ENCODE assay signal across 13 cellular contexts in the genomic region with DNA sequence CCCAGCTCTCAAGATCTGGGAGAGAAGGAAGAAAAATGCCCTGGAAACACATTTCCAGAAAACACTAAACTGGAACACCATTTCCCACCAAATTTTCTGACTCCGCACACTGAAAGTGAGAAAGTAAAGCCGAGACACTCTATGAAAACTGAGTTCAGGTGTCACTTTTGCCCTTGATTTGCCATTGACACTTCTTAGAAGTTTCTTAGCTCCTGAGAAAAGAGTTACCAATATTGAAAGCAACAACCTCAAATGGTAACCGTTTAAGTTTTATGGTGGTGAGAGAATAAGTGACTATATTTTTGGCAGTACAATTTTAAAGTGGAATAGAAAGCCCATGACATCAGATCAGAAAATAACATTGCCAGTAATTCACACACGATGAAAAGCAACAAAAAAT. TPM values are rescaled to one million over a fixed set of nuclear protein-coding genes. Genes with fewer than 3 reads are reported as not detected.
DNase-seq lines count a peak whose midpoint lies in the region; ATAC-seq and TF ChIP-seq lines count a peak whose summit lies in the region.
"Had no signal": no experiment of that assay in that cellular context is flagged by ENCODE, and none has a peak within 500 bp of the region (broad histone marks: within the 10 kb centered on the region; RNA-seq: fewer than 3 reads in every experiment).

No MANE protein-coding gene starts in this region.

- ATAC-seq in GM18870 (IDR thresholded peaks at IDR 0.05; ENCODE audit: unreplicated experiment) = peak; percentile 57
- peak; percentile 45 for ATAC-seq in GM21723 (IDR thresholded peaks at IDR 0.05; ENCODE audit: unreplicated experiment)
- peak; percentile 53 for ATAC-seq in HG03442 (IDR thresholded peaks at IDR 0.05; ENCODE audit: unreplicated experiment)
- ATAC-seq: K562 had no signal

- POLR2A ChIA-PET in HEK293T (lab: Yijun Ruan, JAX) = no interaction called here

- H3K36me3 ChIP-seq in H7 (replicated peaks; ENCODE audit: control insufficient read depth, insufficient read depth, low read length) = no peaks in the 10 kb centered on the region
- H3K36me3 ChIP-seq: prostate gland had no signal

- no peaks in the 10 kb centered on the region for H3K27me3 ChIP-seq in H7 (ENCODE audit: control insufficient read depth, insufficient read depth, low read length)

- CTCF ChIA-PET in HEK293T (lab: Yijun Ruan, JAX) = no interaction called here

- H3K4me3 ChIP-seq in H7 (ENCODE audit: insufficient read depth, low read depth, low read length) = no peak overlapping the region
- H3K4me3 ChIP-seq: K562, prostate gland had no signal

- no peak for TF ChIP-seq CTCF in GM10266 (IDR thresholded peaks at IDR 0.05; ENCODE audit: control insufficient read depth, insufficient read depth, low read depth, missing control alignments)

- DNase-seq in GM10266 (ENCODE audit: extremely low spot score) = peak; percentile 37
- no peak for DNase-seq in NCI-H1930 (lab: John Stamatoyannopoulos, UW)
- DNase-seq in H7 = no peak
- no peak for DNase-seq in HEK293T (ENCODE audit: extremely low spot score)
- no peak for DNase-seq in NCI-H2081 (lab: John Stamatoyannopoulos, UW)
- DNase-seq: activated CD4-positive, alpha-beta T cell treated with anti-CD3 and anti-CD28 coated beads, Interleukin-2, amount 50 U/mL, for 48 hours; DMS79 had no signal

TF ChIP-seq in HEK293T, 16 proteins besides CTCF, POLR2A, EP300 and RAD21:
- no peak for TF ChIP-seq HDGF (IDR thresholded peaks at IDR 0.05; ENCODE audit: borderline replicate concordance)
- no peak for TF ChIP-seq SUZ12 (IDR thresholded peaks at IDR 0.05)
- no peak for TF ChIP-seq TARDBP (IDR thresholded peaks at IDR 0.05)
- no peak for TF ChIP-seq SP1 (IDR thresholded peaks at IDR 0.05)
- TF ChIP-seq, protein P1, sequence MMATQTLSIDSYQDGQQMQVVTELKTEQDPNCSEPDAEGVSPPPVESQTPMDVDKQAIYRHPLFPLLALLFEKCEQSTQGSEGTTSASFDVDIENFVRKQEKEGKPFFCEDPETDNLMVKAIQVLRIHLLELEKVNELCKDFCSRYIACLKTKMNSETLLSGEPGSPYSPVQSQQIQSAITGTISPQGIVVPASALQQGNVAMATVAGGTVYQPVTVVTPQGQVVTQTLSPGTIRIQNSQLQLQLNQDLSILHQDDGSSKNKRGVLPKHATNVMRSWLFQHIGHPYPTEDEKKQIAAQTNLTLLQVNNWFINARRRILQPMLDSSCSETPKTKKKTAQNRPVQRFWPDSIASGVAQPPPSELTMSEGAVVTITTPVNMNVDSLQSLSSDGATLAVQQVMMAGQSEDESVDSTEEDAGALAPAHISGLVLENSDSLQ (IDR thresholded peaks at IDR 0.05) = no peak
- no peak for TF ChIP-seq NFRKB (IDR thresholded peaks at IDR 0.05)
- no peak for TF ChIP-seq FOXK2 (IDR thresholded peaks at IDR 0.05)
- no peak for TF ChIP-seq ARNT (IDR thresholded peaks at IDR 0.05)
- TF ChIP-seq ZNF384 (IDR thresholded peaks at IDR 0.05) = no peak
- TF ChIP-seq ELF4 (IDR thresholded peaks at IDR 0.05) = no peak
- TF ChIP-seq L3MBTL2 (conservative IDR thresholded peaks at IDR 0.05) = no peak
- TF ChIP-seq LEF1 (IDR thresholded peaks at IDR 0.05; ENCODE audit: borderline replicate concordance) = no peak
- no peak for TF ChIP-seq BHLHE40 (IDR thresholded peaks at IDR 0.05; ENCODE audit: borderline replicate concordance)
- TF ChIP-seq CTBP1 (IDR thresholded peaks at IDR 0.05; ENCODE audit: borderline replicate concordance) = no peak

RNA-seq across cellular contexts. Expression of a gene that starts 39.0 kb away (rescaled TPM):
- 0.24 TPM in 1 of 2 replicates, not detected in the other for total RNA-seq in H7 (2014; rRNA removed; shearing (Covaris generic))
- total RNA-seq: fibroblast of lung had no signal
